14 cellular contexts compared by ENCODE assay signal in genomic region chr19:36547001-36547732, GRCh38. TPM values are rescaled to one million over a fixed set of nuclear protein-coding genes. Genes with fewer than 3 reads are reported as not detected.
DNase-seq lines count a peak whose midpoint lies in the region; ATAC-seq, FAIRE-seq and TF ChIP-seq lines count a peak whose summit lies in the region.
"Had no signal": no experiment of that assay in that cellular context is flagged by ENCODE, and none has a peak within 500 bp of the region (broad histone marks: within the 10 kb centered on the region; RNA-seq: fewer than 3 reads in every experiment).

No MANE protein-coding gene starts in this region.

- no peaks in the 10 kb centered on the region for H3K27me3 ChIP-seq in GM23248 (replicated peaks; ENCODE audit: insufficient read depth)

- H3K4me3 ChIP-seq in A549 (no peak overlapping the region), GM23248 (no peak overlapping the region), epithelial cell of esophagus (ENCODE audit: low read length) (no peak overlapping the region)

- no peak for TF ChIP-seq RAD21 in A549 (conservative IDR thresholded peaks at IDR 0.05 in 1 of 2, IDR thresholded peaks at IDR 0.05 in 1 of 2)

- no peaks in the 10 kb centered on the region for H4K20me1 ChIP-seq in GM23248 (ENCODE audit: insufficient read depth)

- TF ChIP-seq POLR2A in A549 (IDR thresholded peaks at IDR 0.05; ENCODE audit: low read length): no peak

- WGBS in A549 (ENCODE audit: missing lambda C conversion rate): 75% methylated on average over 5 of the region's 5 CpGs
- WGBS in GM23248 (ENCODE audit: low coverage in 1 of 2, low lambda C conversion rate in 2 of 2, missing lambda C conversion rate in 2 of 2), 2 experiments: 97% methylated on average over 5 of the region's 5 CpGs

- H3K9ac ChIP-seq in GM23248: no peak overlapping the region

- FAIRE-seq in A549 (lab: Jason Lieb, UNC): peak; percentile 100

- CTCF ChIA-PET in A549 (lab: Yijun Ruan, JAX): interaction anchor here (1.2 kb wide), 1 partner anchor 30 kb away, joined by 3 read pairs; no protein-coding TSS in a partner anchor

- H3K4me2 ChIP-seq in A549: no peak overlapping the region
- H3K4me2 ChIP-seq in GM23248 (ENCODE audit: unreplicated experiment): no peak overlapping the region

- no peak for TF ChIP-seq CTCF in A549 (IDR thresholded peaks at IDR 0.05)
- no peak for TF ChIP-seq CTCF in epithelial cell of esophagus (IDR thresholded peaks at IDR 0.05; ENCODE audit: insufficient read depth, low read depth, low read length, missing control alignments)

- no peaks in the 10 kb centered on the region for H3K79me2 ChIP-seq in GM23248 (ENCODE audit: insufficient read depth)

- peak in 1 of 2 experiments; percentile 50 for DNase-seq in A549 (ENCODE audit: low read depth in 1 of 2, low spot score in 1 of 2)
- peak; percentile 3 for DNase-seq in GM23248
- peak; percentile 92 for DNase-seq in RKO (ENCODE audit: low spot score)
- peak; percentile 3 for DNase-seq in epithelial cell of esophagus (ENCODE audit: low read depth)
- DNase-seq in SK-N-DZ (ENCODE audit: low spot score): no peak
- DNase-seq in NK-92 treated with Interleukin-12 subunit alpha and Interleukin-12 subunit beta, amount 100 ng/mL, for 24 hours (lab: John Stamatoyannopoulos, UW): no peak
- DNase-seq in cerebellum (ENCODE audit: low spot score): no peak
- DNase-seq: activated CD8-positive, alpha-beta T cell treated with anti-CD3 and anti-CD28 coated beads for 36 hours; activated effector memory CD4-positive, alpha-beta T cell treated with anti-CD3 and anti-CD28 coated beads, Interleukin-2, amount 50 U/mL, for 16 hours; DMS153; head of caudate nucleus; NCI-H2227 treated with DMSO at 0.1 percent for 48 hours; right cardiac atrium had no signal

- peaks cover 100% of the 10 kb centered on the region for H3K9me3 ChIP-seq in A549
- H3K9me3 ChIP-seq in GM23248 (ENCODE audit: low read depth): peaks cover 66% of the 10 kb centered on the region

- no peak overlapping the region for H2AFZ ChIP-seq in GM23248

- H3K36me3 ChIP-seq in GM23248 (ENCODE audit: low read depth): peaks cover 98% of the 10 kb centered on the region

- ATAC-seq in A549: no peak
- no peak for ATAC-seq in GM21381 (IDR thresholded peaks at IDR 0.05; ENCODE audit: unreplicated experiment)
- ATAC-seq: activated CD8-positive, alpha-beta T cell treated with anti-CD3 and anti-CD28 coated beads for 36 hours; right cardiac atrium had no signal

- H3K27ac ChIP-seq in A549 (no peak overlapping the region), GM23248 (no peak overlapping the region)

- peaks cover 27% of the 10 kb centered on the region for H3F3A ChIP-seq in GM23248 (ENCODE audit: insufficient read depth)

- no peak for TF ChIP-seq EP300 in A549 (IDR thresholded peaks at IDR 0.05)

- POLR2A ChIA-PET in A549 (lab: Yijun Ruan, JAX): no interaction called here

- no peaks in the 10 kb centered on the region for H3K4me1 ChIP-seq in A549
- no peaks in the 10 kb centered on the region for H3K4me1 ChIP-seq in GM23248 (ENCODE audit: insufficient read depth)

- in situ Hi-C loops in GM23248 (cut with MboI): no loop called here

- no peaks in the 10 kb centered on the region for H3K9me2 ChIP-seq in GM23248 (ENCODE audit: insufficient read depth)

TF ChIP-seq in A549, 52 proteins besides CTCF, POLR2A, EP300 and RAD21 (continues in another document):
- no peak for TF ChIP-seq EHMT2 (IDR thresholded peaks at IDR 0.05; ENCODE audit: low read depth)
- no peak for TF ChIP-seq ZC3H11A (IDR thresholded peaks at IDR 0.05)
- TF ChIP-seq NPAS2 (CRISPR knock-in tag; IDR thresholded peaks at IDR 0.05; ENCODE audit: borderline replicate concordance): no peak
- no peak for TF ChIP-seq ZNF302 (CRISPR knock-in tag; IDR thresholded peaks at IDR 0.05)
- TF ChIP-seq KDM1A (IDR thresholded peaks at IDR 0.05; ENCODE audit: low read depth): 0 out of 2 replicates have a peak, but pooled peaks have one; percentile 40
- no peak for TF ChIP-seq MAX (IDR thresholded peaks at IDR 0.05)
- TF ChIP-seq FOSB (CRISPR knock-in tag; IDR thresholded peaks at IDR 0.05): no peak
- TF ChIP-seq HES2 (IDR thresholded peaks at IDR 0.05): peak; percentile 41; the same call in 1 of the 2 replicates
- TF ChIP-seq RNF2 (IDR thresholded peaks at IDR 0.05; ENCODE audit: borderline replicate concordance, low read depth): no peak
- TF ChIP-seq REST (IDR thresholded peaks at IDR 0.05): no peak

RNA-seq across cellular contexts. Expression of gene ZNF260, which starts 19.1 kb away (rescaled TPM):
- polyA plus RNA-seq in A549 (2011; rRNA removed) (19.3 and 25.6 TPM in 2 replicates), A549 (2017; fragmentation: RNase III; extraction: RNeasy Plus Mini Kit Qiagen cat#74134 plus additional on column Dnase treatment) (22.0 to 23.8 TPM (median 22.8 TPM) in 3 replicates), GM23248 (2016; fragmentation: Nextera tagmentation; extraction: Ambion mirVana) (13.2 and 13.6 TPM in 2 replicates)
- 3.0 and 3.6 TPM in 2 replicates for polyA plus RNA-seq in A549 (2012; cell fraction: cytosol; rRNA removed)
- polyA plus RNA-seq in A549 (2012; cell fraction: nucleus; rRNA removed): 1.4 and 4.0 TPM in 2 replicates
- polyA minus RNA-seq in A549 (2011; rRNA and poly(A)+ RNA removed): 32.2 and 36.6 TPM in 2 replicates
- 11.9 and 12.9 TPM in 2 replicates for total RNA-seq in GM23248 (2014; rRNA removed; shearing (Covaris generic))
- 15.9 and 19.7 TPM in 2 replicates for polyA plus RNA-seq in SK-N-DZ (2014; cell fraction: cytosol; rRNA removed)
- polyA plus RNA-seq in SK-N-DZ (2014; cell fraction: nucleus; rRNA removed): 8.2 and 8.9 TPM in 2 replicates
- 53.4 TPM for total RNA-seq in cerebellum

RNA-seq across cellular contexts. Expression of gene ZNF529, which starts 25.9 kb away (rescaled TPM):
- polyA plus RNA-seq in A549 (2011; rRNA removed) (6.0 and 7.0 TPM in 2 replicates), A549 (2017; fragmentation: RNase III; extraction: RNeasy Plus Mini Kit Qiagen cat#74134 plus additional on column Dnase treatment) (3.1 to 3.6 TPM (median 3.2 TPM) in 3 replicates), GM23248 (2016; fragmentation: Nextera tagmentation; extraction: Ambion mirVana) (6.1 and 6.3 TPM in 2 replicates)
- polyA plus RNA-seq in A549 (2012; cell fraction: cytosol; rRNA removed): 1.1 and 1.5 TPM in 2 replicates
- polyA plus RNA-seq in A549 (2012; cell fraction: nucleus; rRNA removed): 2.4 and 5.4 TPM in 2 replicates
- 4.2 and 7.1 TPM in 2 replicates for polyA minus RNA-seq in A549 (2011; rRNA and poly(A)+ RNA removed)
- total RNA-seq in GM23248 (2014; rRNA removed; shearing (Covaris generic)): 8.5 and 15.0 TPM in 2 replicates
- polyA plus RNA-seq in SK-N-DZ (2014; cell fraction: cytosol; rRNA removed): 24.1 and 26.4 TPM in 2 replicates
- polyA plus RNA-seq in SK-N-DZ (2014; cell fraction: nucleus; rRNA removed): 21.7 and 26.0 TPM in 2 replicates
- 41.0 TPM for total RNA-seq in cerebellum

RNA-seq across cellular contexts. Expression of gene ZNF566, which starts 57.8 kb away (rescaled TPM):
- polyA plus RNA-seq in A549 (2011; rRNA removed) (12.6 and 13.0 TPM in 2 replicates), A549 (2017; fragmentation: RNase III; extraction: RNeasy Plus Mini Kit Qiagen cat#74134 plus additional on column Dnase treatment) (10.6 to 12.0 TPM (median 11.7 TPM) in 3 replicates), GM23248 (2016; fragmentation: Nextera tagmentation; extraction: Ambion mirVana) (6.1 and 6.6 TPM in 2 replicates)
- polyA plus RNA-seq in A549 (2012; cell fraction: cytosol; rRNA removed): 3.0 and 3.9 TPM in 2 replicates
- 5.1 and 13.8 TPM in 2 replicates for polyA plus RNA-seq in A549 (2012; cell fraction: nucleus; rRNA removed)
- 11.7 and 14.2 TPM in 2 replicates for polyA minus RNA-seq in A549 (2011; rRNA and poly(A)+ RNA removed)
- total RNA-seq in GM23248 (2014; rRNA removed; shearing (Covaris generic)): 9.3 and 18.6 TPM in 2 replicates
- 9.3 and 12.2 TPM in 2 replicates for polyA plus RNA-seq in SK-N-DZ (2014; cell fraction: cytosol; rRNA removed)
- 4.0 and 4.7 TPM in 2 replicates for polyA plus RNA-seq in SK-N-DZ (2014; cell fraction: nucleus; rRNA removed)
- 37.5 TPM for total RNA-seq in cerebellum

RNA-seq across cellular contexts. Expression of gene ZNF382, which starts 57.9 kb away (rescaled TPM):
- polyA plus RNA-seq in A549 (2011; rRNA removed) (0.24 and 0.30 TPM in 2 replicates), A549 (2017; fragmentation: RNase III; extraction: RNeasy Plus Mini Kit Qiagen cat#74134 plus additional on column Dnase treatment) (0.04 to 0.12 TPM (median 0.08 TPM) in 3 replicates), GM23248 (2016; fragmentation: Nextera tagmentation; extraction: Ambion mirVana) (4.8 and 5.3 TPM in 2 replicates)
- 0.01 and 0.04 TPM in 2 replicates for polyA plus RNA-seq in A549 (2012; cell fraction: cytosol; rRNA removed)
- 0.02 and 0.22 TPM in 2 replicates for polyA plus RNA-seq in A549 (2012; cell fraction: nucleus; rRNA removed)
- 0.12 and 0.29 TPM in 2 replicates for polyA minus RNA-seq in A549 (2011; rRNA and poly(A)+ RNA removed)
- 7.1 and 11.1 TPM in 2 replicates for total RNA-seq in GM23248 (2014; rRNA removed; shearing (Covaris generic))
- 8.9 and 13.2 TPM in 2 replicates for polyA plus RNA-seq in SK-N-DZ (2014; cell fraction: cytosol; rRNA removed)
- 17.4 and 22.7 TPM in 2 replicates for polyA plus RNA-seq in SK-N-DZ (2014; cell fraction: nucleus; rRNA removed)
- 87.1 TPM for total RNA-seq in cerebellum

Comparison
In these comparisons a context has a peak if more than half of its experiments do, and no peak if none do; other contexts are left out.
1. DNase-seq: peak in GM23248 (single experiment), RKO (single experiment) and epithelial cell of esophagus (single experiment); none in SK-N-DZ (single experiment), NK-92 treated with Interleukin-12 subunit alpha and Interleukin-12 subunit beta, amount 100 ng/mL, for 24 hours (single experiment) and cerebellum (single experiment).